In the genomic region with DNA sequence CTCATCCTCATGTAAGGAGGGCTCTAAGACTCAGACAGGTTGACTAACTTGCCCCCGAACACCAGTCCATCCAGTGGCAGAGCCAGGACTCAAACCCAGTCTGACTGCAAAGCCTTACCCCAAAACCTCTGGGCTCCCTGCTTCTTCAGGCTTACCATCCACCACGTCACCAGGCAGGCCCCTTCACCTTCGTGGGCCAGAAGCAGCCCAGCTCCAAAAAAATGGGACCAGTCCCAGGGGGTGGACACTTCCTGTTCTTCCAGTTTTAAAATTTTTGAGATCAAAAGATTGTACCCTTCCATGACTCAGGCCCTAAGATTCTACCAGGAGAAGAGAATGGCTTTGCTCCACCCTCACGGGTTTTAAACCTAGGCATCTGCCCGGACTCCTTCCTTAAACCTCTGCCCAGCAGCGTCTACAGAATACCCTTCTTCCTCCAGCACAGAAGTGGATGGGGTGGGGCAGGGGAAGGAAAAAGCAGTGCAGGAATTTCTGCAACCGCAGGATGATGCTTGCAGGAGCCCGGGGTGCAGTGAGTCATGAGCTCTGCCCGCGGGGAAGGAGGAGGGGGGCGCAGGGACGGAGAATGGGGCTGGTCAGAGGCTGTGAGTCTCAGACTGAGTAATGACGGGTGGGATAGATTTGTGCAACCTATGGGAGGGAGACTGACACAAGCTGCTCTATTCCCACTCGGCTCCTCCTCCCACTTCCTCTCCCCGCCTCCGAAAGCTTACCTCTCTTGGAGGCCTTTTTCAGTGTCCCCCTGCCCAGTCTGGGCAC, we compare ENCODE assay signal across 8 cellular contexts. TPM values are rescaled to one million over a fixed set of nuclear protein-coding genes. Genes with fewer than 3 reads are reported as not detected.
DNase-seq lines count a peak whose midpoint lies in the region; ATAC-seq and TF ChIP-seq lines count a peak whose summit lies in the region.

No MANE protein-coding gene starts in this region.

- DNase-seq in AG09319 (ENCODE audit: extremely low read depth, low read depth) (peak; percentile 97), M059J (ENCODE audit: low read depth) (peak; percentile 100), amniotic stem cell (lab: John Stamatoyannopoulos, UW) (peak; percentile 98), hepatic stellate cell (ENCODE audit: low spot score) (peak; percentile 97), NCI-H1417 (lab: John Stamatoyannopoulos, UW) (no peak)
- DNase-seq in stimulated activated effector memory CD8-positive, alpha-beta T cell treated with anti-CD3 and anti-CD28 coated beads, Interleukin-12 subunit alpha, Interleukin-12 subunit beta, amount 100 ng/mL, for 72 hours (ENCODE audit: low spot score in 2 of 2): no peak

- ATAC-seq in stimulated activated effector memory CD8-positive, alpha-beta T cell treated with anti-CD3 and anti-CD28 coated beads, Interleukin-12 subunit alpha, Interleukin-12 subunit beta, amount 100 ng/mL, for 72 hours: peak; percentile 71
- ATAC-seq in GM21786 (IDR thresholded peaks at IDR 0.05; ENCODE audit: unreplicated experiment) (no peak), GM21367 (IDR thresholded peaks at IDR 0.05; ENCODE audit: unreplicated experiment) (no peak)

- H3K36me3 Mint-ChIP-seq in stimulated activated effector memory CD8-positive, alpha-beta T cell treated with anti-CD3 and anti-CD28 coated beads, Interleukin-12 subunit alpha, Interleukin-12 subunit beta, amount 100 ng/mL, for 72 hours: peaks cover 21% of the 10 kb centered on the region

- no peaks in the 10 kb centered on the region for H3K9me3 Mint-ChIP-seq in stimulated activated effector memory CD8-positive, alpha-beta T cell treated with anti-CD3 and anti-CD28 coated beads, Interleukin-12 subunit alpha, Interleukin-12 subunit beta, amount 100 ng/mL, for 72 hours

- peak overlapping the region; percentile 44 for H3K4me3 Mint-ChIP-seq in stimulated activated effector memory CD8-positive, alpha-beta T cell treated with anti-CD3 and anti-CD28 coated beads, Interleukin-12 subunit alpha, Interleukin-12 subunit beta, amount 100 ng/mL, for 72 hours

- peak overlapping the region; percentile 58 for H3K27ac Mint-ChIP-seq in stimulated activated effector memory CD8-positive, alpha-beta T cell treated with anti-CD3 and anti-CD28 coated beads, Interleukin-12 subunit alpha, Interleukin-12 subunit beta, amount 100 ng/mL, for 72 hours

- no peak for TF ChIP-seq CTCF in AG09319 (IDR thresholded peaks at IDR 0.05; ENCODE audit: low read depth, low read length)

- peaks cover 60% of the 10 kb centered on the region for H3K4me1 Mint-ChIP-seq in stimulated activated effector memory CD8-positive, alpha-beta T cell treated with anti-CD3 and anti-CD28 coated beads, Interleukin-12 subunit alpha, Interleukin-12 subunit beta, amount 100 ng/mL, for 72 hours

RNA-seq across cellular contexts. Expression of a gene that starts 50.4 kb away (rescaled TPM):
- total RNA-seq in M059J (2014; rRNA removed; shearing (Covaris generic)): 15.0 and 32.1 TPM in 2 replicates

Comparison
In these comparisons a context has a peak if more than half of its experiments do, and no peak if none do; other contexts are left out.
1. DNase-seq: peak in AG09319 (single experiment), M059J (single experiment), amniotic stem cell (single experiment) and hepatic stellate cell (single experiment); none in stimulated activated effector memory CD8-positive, alpha-beta T cell treated with anti-CD3 and anti-CD28 coated beads, Interleukin-12 subunit alpha, Interleukin-12 subunit beta, amount 100 ng/mL, for 72 hours (0 of 2) and NCI-H1417 (0 of 3).